In genomic region chr4:138919094-138919936, GRCh38 we compare ENCODE assay signal across 8 cellular contexts.
DNase-seq lines count a peak whose midpoint lies in the region; ATAC-seq and TF ChIP-seq lines count a peak whose summit lies in the region.

No MANE protein-coding gene starts in this region.

- TF ChIP-seq CTCF in AG09319 (IDR thresholded peaks at IDR 0.05; ENCODE audit: low read depth, low read length), result peak; percentile 79
- TF ChIP-seq CTCF in astrocyte of the cerebellum (IDR thresholded peaks at IDR 0.05; ENCODE audit: low read depth, low read length, missing control alignments), result peak; percentile 77

- no peaks in the 10 kb centered on the region for H3K9me3 ChIP-seq in NT2/D1 (ENCODE audit: insufficient read depth, low read length)
- H3K9me3 ChIP-seq in skeletal muscle satellite cell (replicated peaks; ENCODE audit: low read length), result no peaks in the 10 kb centered on the region

- no peaks in the 10 kb centered on the region for H3K27me3 ChIP-seq in NT2/D1 (ENCODE audit: insufficient read depth, insufficient read length)
- peaks cover 6% of the 10 kb centered on the region for H3K27me3 ChIP-seq in skeletal muscle satellite cell (ENCODE audit: control insufficient read depth, insufficient read depth, low read length)

- H3K9ac ChIP-seq in NT2/D1 (ENCODE audit: insufficient read length, low read depth) (no peak overlapping the region), skeletal muscle satellite cell (ENCODE audit: low read depth, low read length) (peak overlapping the region; percentile 18)

- DNase-seq in AG09319 (ENCODE audit: extremely low read depth, low read depth), result peak; percentile 23
- DNase-seq in NT2/D1 (ENCODE audit: low read depth, low spot score), result peak; percentile 76
- peak; percentile 60 for DNase-seq in astrocyte of the cerebellum (ENCODE audit: low read depth)
- DNase-seq in hippocampal formation (lab: John Stamatoyannopoulos, UW), result peak; percentile 88 to 93

- no peaks in the 10 kb centered on the region for H3K4me1 ChIP-seq in NT2/D1 (ENCODE audit: insufficient read depth, insufficient read length)
- no peaks in the 10 kb centered on the region for H3K4me1 ChIP-seq in skeletal muscle satellite cell (ENCODE audit: control insufficient read depth, insufficient read depth, low read length)

- in situ Hi-C loops in astrocyte of the cerebellum (cut with HindIII; ENCODE audit: low sequenced_read_pairs), result loop anchor here (5.0 to 25.0 kb wide), 2 partner anchors 77 to 232 kb away; no protein-coding TSS in a partner anchor

- H3K4me3 ChIP-seq in NT2/D1 (ENCODE audit: insufficient read length, low read depth), result no peak overlapping the region
- H3K4me3 ChIP-seq in astrocyte of the cerebellum (ENCODE audit: low read depth, low read length), result no peak overlapping the region
- H3K4me3 ChIP-seq in skeletal muscle satellite cell (ENCODE audit: low read length), result no peak overlapping the region

- peak overlapping the region; percentile 67 for H3K4me2 ChIP-seq in skeletal muscle satellite cell (ENCODE audit: low read length)

- H3K36me3 ChIP-seq in NT2/D1 (ENCODE audit: insufficient read depth, insufficient read length, low read length) (no peaks in the 10 kb centered on the region), skeletal muscle satellite cell (ENCODE audit: insufficient read depth, low read length) (no peaks in the 10 kb centered on the region)

- ATAC-seq in GM18511 (IDR thresholded peaks at IDR 0.05; ENCODE audit: unreplicated experiment) (peak; percentile 88), HG03565 (IDR thresholded peaks at IDR 0.05; ENCODE audit: unreplicated experiment) (peak; percentile 82), HG03108 (IDR thresholded peaks at IDR 0.05; ENCODE audit: unreplicated experiment) (no peak)

Comparison
In these comparisons a context has a peak if more than half of its experiments do, and no peak if none do; other contexts are left out.
1. DNase-seq: peak in every context shown above with its lines; median percentile 90 in hippocampal formation; 76 in NT2/D1; 60 in astrocyte of the cerebellum; 23 in AG09319.